In genomic region chr16:88706965-88707871, GRCh38 we compare ENCODE assay signal across 8 cellular contexts. TPM values are rescaled to one million over a fixed set of nuclear protein-coding genes. Genes with fewer than 3 reads are reported as not detected.
DNase-seq lines count a peak whose midpoint lies in the region; ATAC-seq and TF ChIP-seq lines count a peak whose summit lies in the region.

No MANE protein-coding gene starts in this region.

- TF ChIP-seq RAD21 in IMR-90 (IDR thresholded peaks at IDR 0.05; ENCODE audit: low read length), result no peak

- TF ChIP-seq POLR2A in IMR-90 (IDR thresholded peaks at IDR 0.05; ENCODE audit: low read depth, low read length), result no peak

- H3K9me3 ChIP-seq in IMR-90 (ENCODE audit: control insufficient read depth, insufficient read depth, low read length) (no peaks in the 10 kb centered on the region), mononuclear cell (ENCODE audit: low read depth, low read length) (no peaks in the 10 kb centered on the region)

- H2AFZ ChIP-seq in IMR-90 (replicated peaks; ENCODE audit: low read length, poor library complexity), result peak overlapping the region; percentile 94

- TF ChIP-seq CTCF in AG04449 (IDR thresholded peaks at IDR 0.05; ENCODE audit: insufficient read depth, low read length, missing control alignments), result no peak
- no peak for TF ChIP-seq CTCF in IMR-90 (conservative IDR thresholded peaks at IDR 0.05; ENCODE audit: low read depth, low read length)
- TF ChIP-seq CTCF in brain microvascular endothelial cell (IDR thresholded peaks at IDR 0.05; ENCODE audit: low read depth, low read length, missing control alignments), result no peak

- H2AK5ac ChIP-seq in IMR-90 (ENCODE audit: low read depth, low read length), result peak overlapping the region; percentile 62

- H3K4me2 ChIP-seq in IMR-90 (ENCODE audit: low read depth, low read length), result peak overlapping the region; percentile 99

- no TSS peak for BruUV-seq in IMR-90 (replicated peaks; lab: Mats Ljungman, UMichigan)

- H2BK120ac ChIP-seq in IMR-90 (ENCODE audit: low read depth, low read length), result no peak overlapping the region

- WGBS in IMR-90 (ENCODE audit: extremely low coverage in 2 of 2, insufficient read length in 1 of 2), 2 experiments, result 80% methylated on average over 1 of the region's 17 CpGs; no CpG with 5 or more reads in 1 of the 2 experiments

- peak overlapping the region; percentile 50 to 89; a peak in 3 of 4 replicates for H4K8ac ChIP-seq in IMR-90 (ENCODE audit: low read depth in 2 of 2, low read length in 2 of 2)

- no peak for ATAC-seq in IMR-90 (ENCODE audit: low read depth)
- no peak for ATAC-seq in HG02852 (IDR thresholded peaks at IDR 0.05; ENCODE audit: unreplicated experiment)

- no peak overlapping the region for H2BK20ac ChIP-seq in IMR-90 (ENCODE audit: low read depth, low read length)

- no peak overlapping the region; the same call in 1 of the 2 replicates for H4K91ac ChIP-seq in IMR-90 (ENCODE audit: insufficient read depth, low read depth, low read length)

- H3K23ac ChIP-seq in IMR-90 (ENCODE audit: low read depth, low read length), result no peak overlapping the region

- no peak overlapping the region for H3K18ac ChIP-seq in IMR-90 (ENCODE audit: low read depth, low read length)

- H3K4me3 ChIP-seq in AG04449 (ENCODE audit: low read depth, low read length) (peak overlapping the region; percentile 96), IMR-90 (ENCODE audit: insufficient read depth, low read depth, low read length) (peak overlapping the region; percentile 95), brain microvascular endothelial cell (ENCODE audit: low read depth, low read length) (peak overlapping the region; percentile 93), mononuclear cell (ENCODE audit: low read length) (peak overlapping the region; percentile 88)

- peak overlapping the region; percentile 98 for H2AK9ac ChIP-seq in IMR-90 (replicated peaks; ENCODE audit: low read depth, low read length, poor library complexity)

- CTCF ChIA-PET in AG04449 (lab: Yijun Ruan, JAX) (interaction anchor here (1.2 to 5.0 kb wide), 3 partner anchors 17 to 36 kb away, joined by 3 to 25 read pairs (median 4); no protein-coding TSS in a partner anchor), IMR-90 (lab: Yijun Ruan, JAX) (no interaction called here)

- H3K56ac ChIP-seq in IMR-90 (ENCODE audit: extremely low read depth, insufficient read depth, low read length), result no peak overlapping the region

- H3K36me3 ChIP-seq in IMR-90 (ENCODE audit: control insufficient read depth, insufficient read depth, low read length), result 0 out of 2 replicates have a peak, but pooled peaks cover 2% of the 10 kb centered on the region
- H3K36me3 ChIP-seq in brain microvascular endothelial cell (replicated peaks), result peaks cover 2% of the 10 kb centered on the region

- no peak overlapping the region for H2BK15ac ChIP-seq in IMR-90 (ENCODE audit: low read depth, low read length)

- H3K9ac ChIP-seq in IMR-90 (ENCODE audit: low read depth, low read length), result peak overlapping the region; percentile 80

- peak overlapping the region; percentile 81 for H3K4ac ChIP-seq in IMR-90 (ENCODE audit: low read depth, low read length)

- POLR2A ChIA-PET in AG04449 (lab: Yijun Ruan, JAX), result interaction anchor here (1.0 to 1.1 kb wide), 2 partner anchors 66 to 96 kb away, joined by 3 to 4 read pairs; no protein-coding TSS in a partner anchor
- POLR2A ChIA-PET in IMR-90 (lab: Charles Lee; ENCODE audit: unreplicated experiment), result no interaction called here

- no peaks in the 10 kb centered on the region for H3K9me1 ChIP-seq in IMR-90 (ENCODE audit: insufficient read depth, low read length)

- H4K20me1 ChIP-seq in IMR-90 (ENCODE audit: insufficient read depth, low read length), result peaks cover 26% of the 10 kb centered on the region; the same call in 1 of the 2 replicates

- peaks cover 26 to 68% of the 10 kb centered on the region in 2 experiments for H3K79me1 ChIP-seq in IMR-90 (ENCODE audit: low read depth in 1 of 2, low read length in 2 of 2)

- no peak overlapping the region for H4K5ac ChIP-seq in IMR-90 (ENCODE audit: low read depth, low read length)

- no peak overlapping the region for H2BK5ac ChIP-seq in IMR-90 (ENCODE audit: low read depth, low read length, poor library complexity, severe bottlenecking)

- dilution Hi-C loops in IMR-90 (cut with HindIII; ENCODE audit: low sequenced_read_pairs, unreplicated experiment), result no loop called here

- H3K27me3 ChIP-seq in IMR-90 (ENCODE audit: control insufficient read depth, insufficient read depth, low read length), result no peaks in the 10 kb centered on the region
- H3K27me3 ChIP-seq in brain microvascular endothelial cell (replicated peaks), result no peaks in the 10 kb centered on the region
- no peaks in the 10 kb centered on the region for H3K27me3 ChIP-seq in mononuclear cell (ENCODE audit: insufficient read depth, low read length)

- H3K27ac ChIP-seq in IMR-90 (ENCODE audit: insufficient read depth, low read length) (peak overlapping the region; percentile 65; the same call in 1 of the 2 replicates), brain microvascular endothelial cell (peak overlapping the region; percentile 46)

- DNase-seq in AG04449 (ENCODE audit: low read depth, low spot score), result no peak
- DNase-seq in IMR-90, result no peak
- DNase-seq in brain microvascular endothelial cell, result no peak
- no peak for DNase-seq in medulla oblongata (ENCODE audit: extremely low spot score)
- no peak for DNase-seq in NCI-H1092 treated with DMSO at 0.1 percent for 48 hours (lab: John Stamatoyannopoulos, UW)
- no peak for DNase-seq in T1000 (lab: John Stamatoyannopoulos, UW)

- intact Hi-C loops in IMR-90 (cut with micrococcal nuclease), result no loop called here

- in situ Hi-C loops in IMR-90 (cut with MboI; ENCODE audit: low sequenced_read_pairs) (no loop called here), brain microvascular endothelial cell (cut with HindIII; ENCODE audit: low pct_ligation_motif_present, low sequenced_read_pairs) (no loop called here)

- H3K4me1 ChIP-seq in IMR-90 (ENCODE audit: control insufficient read depth, insufficient read depth, low read length) (peaks cover 11% of the 10 kb centered on the region), mononuclear cell (ENCODE audit: insufficient read depth, low read length) (peaks cover 43% of the 10 kb centered on the region)

- H3K14ac ChIP-seq in IMR-90 (replicated peaks; ENCODE audit: low read depth, low read length), result peak overlapping the region; percentile 37; the same call in 1 of the 2 replicates

TF ChIP-seq in IMR-90, 13 proteins besides CTCF, POLR2A, EP300 and RAD21:
- no peak for TF ChIP-seq FOS (IDR thresholded peaks at IDR 0.05; ENCODE audit: low read depth, low read length)
- no peak for TF ChIP-seq SMC3 (IDR thresholded peaks at IDR 0.05; ENCODE audit: low read depth, low read length)
- no peak for TF ChIP-seq BHLHE40 (IDR thresholded peaks at IDR 0.05; ENCODE audit: low read depth, low read length)
- no peak for TF ChIP-seq CHD1 (IDR thresholded peaks at IDR 0.05; ENCODE audit: low read depth, low read length)
- no peak for TF ChIP-seq MAZ (IDR thresholded peaks at IDR 0.05; ENCODE audit: borderline replicate concordance, low read depth, low read length)
TF ChIP-seq in IMR-90: peak in this region for 0.

RNA-seq across cellular contexts. Expression of gene CTU2, which starts 0.9 kb away (rescaled TPM):
- total RNA-seq in IMR-90 (2012; rRNA removed), result 12.8 and 12.9 TPM in 2 replicates
- polyA plus RNA-seq in IMR-90 (2012; rRNA removed), result 18.4 and 23.4 TPM in 2 replicates
- polyA plus RNA-seq in IMR-90 (2012; cell fraction: cytosol; rRNA removed), result 16.4 and 19.7 TPM in 2 replicates
- 25.5 and 154 TPM in 2 replicates for polyA plus RNA-seq in IMR-90 (2012; cell fraction: nucleus; rRNA removed; ENCODE audit: low replicate concordance)
- 6.7 TPM for total RNA-seq in mononuclear cell

RNA-seq across cellular contexts. Expression of gene RNF166, which starts 1.0 kb away (rescaled TPM):
- total RNA-seq in IMR-90 (2012; rRNA removed) (6.9 and 8.1 TPM in 2 replicates), mononuclear cell (130 TPM)
- 17.4 and 24.1 TPM in 2 replicates for polyA plus RNA-seq in IMR-90 (2012; rRNA removed)
- polyA plus RNA-seq in IMR-90 (2012; cell fraction: cytosol; rRNA removed), result 13.4 and 20.8 TPM in 2 replicates
- polyA plus RNA-seq in IMR-90 (2012; cell fraction: nucleus; rRNA removed; ENCODE audit: low replicate concordance), result 31.6 and 83.7 TPM in 2 replicates

RNA-seq across cellular contexts. Expression of gene SNAI3, which starts 20.9 kb away (rescaled TPM):
- total RNA-seq in IMR-90 (2012; rRNA removed) (not detected in 2 replicates), mononuclear cell (6.0 TPM)
- 0.21 and 0.34 TPM in 2 replicates for polyA plus RNA-seq in IMR-90 (2012; rRNA removed)
- 0.19 and 0.21 TPM in 2 replicates for polyA plus RNA-seq in IMR-90 (2012; cell fraction: cytosol; rRNA removed)
- polyA plus RNA-seq in IMR-90 (2012; cell fraction: nucleus; rRNA removed; ENCODE audit: low replicate concordance), result 0.11 and 0.23 TPM in 2 replicates

RNA-seq across cellular contexts. Expression of gene MVD, which starts 44.3 kb away (rescaled TPM):
- total RNA-seq in IMR-90 (2012; rRNA removed), result 17.2 and 18.3 TPM in 2 replicates
- 28.4 and 33.1 TPM in 2 replicates for polyA plus RNA-seq in IMR-90 (2012; rRNA removed)
- polyA plus RNA-seq in IMR-90 (2012; cell fraction: cytosol; rRNA removed), result 28.1 and 45.4 TPM in 2 replicates
- 63.8 and 197 TPM in 2 replicates for polyA plus RNA-seq in IMR-90 (2012; cell fraction: nucleus; rRNA removed; ENCODE audit: low replicate concordance)
- 18.8 TPM for total RNA-seq in mononuclear cell

RNA-seq across cellular contexts. Expression of gene CYBA, which starts 56.4 kb away (rescaled TPM):
- total RNA-seq in IMR-90 (2012; rRNA removed) (65.6 and 90.5 TPM in 2 replicates), mononuclear cell (388 TPM)
- polyA plus RNA-seq in IMR-90 (2012; rRNA removed), result 169 and 228 TPM in 2 replicates
- polyA plus RNA-seq in IMR-90 (2012; cell fraction: cytosol; rRNA removed), result 205 and 351 TPM in 2 replicates
- polyA plus RNA-seq in IMR-90 (2012; cell fraction: nucleus; rRNA removed; ENCODE audit: low replicate concordance), result 119 and 281 TPM in 2 replicates

Comparison
In these comparisons a context has a peak if more than half of its experiments do, and no peak if none do; other contexts are left out.
1. RNA of gene RNF166, which starts 1.0 kb away (total RNA-seq): 130 TPM in mononuclear cell (single experiment); 6.9 to 8.1 TPM in IMR-90; every median in the first group is over 10 times any median in the second.
2. Peak in every context shown above with its lines, with median percentiles within 50 percentile points of each other: H3K4me3 ChIP-seq.